In genomic region chr16:28491970-28492474, GRCh38 we compare ENCODE assay signal across 8 cellular contexts. TPM values are rescaled to one million over a fixed set of nuclear protein-coding genes. Genes with fewer than 3 reads are reported as not detected.
DNase-seq lines count a peak whose midpoint lies in the region; ATAC-seq and TF ChIP-seq lines count a peak whose summit lies in the region.

Gene CLN3 (minus strand): TSS chr16:28492074. CDS start chr16:28491759, 315 bp downstream.

- H3K9me2 ChIP-seq in GM23248 (ENCODE audit: insufficient read depth): no peaks in the 10 kb centered on the region

- H3K79me2 ChIP-seq in DND-41 (ENCODE audit: insufficient read depth, low read length) (peaks cover 24% of the 10 kb centered on the region), GM23248 (ENCODE audit: insufficient read depth) (no peaks in the 10 kb centered on the region), fibroblast of lung (ENCODE audit: control insufficient read depth, insufficient read depth, low read length) (peaks cover 3% of the 10 kb centered on the region)

- peak within 1 kb of the TSS; percentile 99 to 100 (median 100) for H3K27ac Mint-ChIP-seq in naive B cell
- H3K27ac Mint-ChIP-seq in stimulated activated effector memory CD8-positive, alpha-beta T cell treated with anti-CD3 and anti-CD28 coated beads, Interleukin-12 subunit alpha, Interleukin-12 subunit beta, amount 100 ng/mL, for 72 hours: peak within 1 kb of the TSS; percentile 100

- no peaks in the 10 kb centered on the region for H3K9me3 ChIP-seq in DND-41 (ENCODE audit: insufficient read depth, low read length, severe bottlenecking)
- no peaks in the 10 kb centered on the region for H3K9me3 ChIP-seq in GM23248 (ENCODE audit: low read depth)
- no peaks in the 10 kb centered on the region for H3K9me3 ChIP-seq in fibroblast of lung (ENCODE audit: control insufficient read depth, insufficient read depth, low read depth, low read length)

- WGBS in GM23248 (ENCODE audit: low coverage in 1 of 2, low lambda C conversion rate in 2 of 2, missing lambda C conversion rate in 2 of 2), 2 experiments: 1 to 3% methylated on average over 21 of the region's 21 CpGs

- H3F3A ChIP-seq in GM23248 (ENCODE audit: insufficient read depth): no peaks in the 10 kb centered on the region

- peak within 1 kb of the TSS; percentile 64 for H3K9ac ChIP-seq in DND-41 (ENCODE audit: low read depth, low read length)
- peak within 1 kb of the TSS; percentile 93 for H3K9ac ChIP-seq in GM23248
- peak within 1 kb of the TSS; percentile 89 for H3K9ac ChIP-seq in fibroblast of lung (ENCODE audit: insufficient read depth, low read length)

- peak within 1 kb of the TSS; percentile 78 for H2AFZ ChIP-seq in DND-41 (ENCODE audit: low read depth, low read length)
- H2AFZ ChIP-seq in GM23248: peak within 1 kb of the TSS; percentile 98
- peak within 1 kb of the TSS; percentile 97 for H2AFZ ChIP-seq in fibroblast of lung (ENCODE audit: low read length)

- H3K27me3 ChIP-seq in DND-41 (ENCODE audit: insufficient read depth, low read length, poor library complexity): no peaks in the 10 kb centered on the region
- no peaks in the 10 kb centered on the region for H3K27me3 ChIP-seq in GM23248 (replicated peaks; ENCODE audit: insufficient read depth)
- H3K27me3 ChIP-seq in fibroblast of lung (ENCODE audit: control insufficient read depth, insufficient read depth, low read length): peaks cover 2% of the 10 kb centered on the region

- H3K4me1 Mint-ChIP-seq in naive B cell: peaks cover 35 to 57% (median 39%) of the 10 kb centered on the region in 3 donors
- peaks cover 76% of the 10 kb centered on the region for H3K4me1 Mint-ChIP-seq in stimulated activated effector memory CD8-positive, alpha-beta T cell treated with anti-CD3 and anti-CD28 coated beads, Interleukin-12 subunit alpha, Interleukin-12 subunit beta, amount 100 ng/mL, for 72 hours

- H3K36me3 ChIP-seq in DND-41 (ENCODE audit: insufficient read depth, low read length) (peaks cover 30% of the 10 kb centered on the region), GM23248 (ENCODE audit: low read depth) (no peaks in the 10 kb centered on the region), fibroblast of lung (ENCODE audit: control insufficient read depth, insufficient read depth, low read length) (peaks cover 10% of the 10 kb centered on the region)

- peak within 1 kb of the TSS; percentile 93 for H3K27ac ChIP-seq in DND-41 (ENCODE audit: low read length)
- H3K27ac ChIP-seq in GM23248: peak within 1 kb of the TSS; percentile 95
- peak within 1 kb of the TSS; percentile 98 for H3K27ac ChIP-seq in fibroblast of lung (ENCODE audit: insufficient read depth, low read length)

- ATAC-seq in DND-41 (ENCODE audit: insufficient read depth, low read depth) (peak; percentile 74), naive B cell (ENCODE audit: low read depth in 2 of 2) (peak; percentile 75 to 77)
- peak; percentile 79 for ATAC-seq in stimulated activated effector memory CD8-positive, alpha-beta T cell treated with anti-CD3 and anti-CD28 coated beads, Interleukin-12 subunit alpha, Interleukin-12 subunit beta, amount 100 ng/mL, for 72 hours

- H4K20me1 ChIP-seq in DND-41 (ENCODE audit: insufficient read depth, low read length) (no peaks in the 10 kb centered on the region), GM23248 (ENCODE audit: insufficient read depth) (no peaks in the 10 kb centered on the region), fibroblast of lung (ENCODE audit: control insufficient read depth, extremely low read depth, insufficient read depth, low read length) (no peaks in the 10 kb centered on the region)

- H3K4me3 Mint-ChIP-seq in naive B cell: peak within 1 kb of the TSS; percentile 94 to 100 (median 98)
- H3K4me3 Mint-ChIP-seq in stimulated activated effector memory CD8-positive, alpha-beta T cell treated with anti-CD3 and anti-CD28 coated beads, Interleukin-12 subunit alpha, Interleukin-12 subunit beta, amount 100 ng/mL, for 72 hours: peak within 1 kb of the TSS; percentile 95

- in situ Hi-C loops in GM23248 (cut with MboI): no loop called here

- H3K36me3 Mint-ChIP-seq in naive B cell: peaks cover 3 to 7% of the 10 kb centered on the region in 2 donors
- H3K36me3 Mint-ChIP-seq in stimulated activated effector memory CD8-positive, alpha-beta T cell treated with anti-CD3 and anti-CD28 coated beads, Interleukin-12 subunit alpha, Interleukin-12 subunit beta, amount 100 ng/mL, for 72 hours: peaks cover 64% of the 10 kb centered on the region

- H3K27me3 Mint-ChIP-seq in naive B cell: no peaks in the 10 kb centered on the region

- no peaks in the 10 kb centered on the region for H3K9me3 Mint-ChIP-seq in naive B cell
- no peaks in the 10 kb centered on the region for H3K9me3 Mint-ChIP-seq in stimulated activated effector memory CD8-positive, alpha-beta T cell treated with anti-CD3 and anti-CD28 coated beads, Interleukin-12 subunit alpha, Interleukin-12 subunit beta, amount 100 ng/mL, for 72 hours

- peak; percentile 93 for DNase-seq in DND-41
- DNase-seq in GM23248: peak; percentile 97
- peak; percentile 92 for DNase-seq in LNCaP clone FGC (ENCODE audit: low read depth)
- peak; percentile 97 for DNase-seq in RPMI8226
- peak; percentile 70 to 73 for DNase-seq in activated T-helper 1 cell treated with anti-CD3 and anti-CD28 coated beads, Interleukin-2, amount 50 U/mL, for 16 hours (ENCODE audit: low read depth in 1 of 2, low spot score in 1 of 2)
- peak; percentile 96 to 98 for DNase-seq in fibroblast of lung (ENCODE audit: low read depth in 2 of 2)
- peak; percentile 92 for DNase-seq in naive B cell
- peak; percentile 77 to 95 for DNase-seq in stimulated activated effector memory CD8-positive, alpha-beta T cell treated with anti-CD3 and anti-CD28 coated beads, Interleukin-12 subunit alpha, Interleukin-12 subunit beta, amount 100 ng/mL, for 72 hours (ENCODE audit: low spot score in 2 of 2)

- H3K4me1 ChIP-seq in DND-41 (ENCODE audit: insufficient read depth, low read length): peaks cover 48% of the 10 kb centered on the region
- H3K4me1 ChIP-seq in GM23248 (ENCODE audit: insufficient read depth): no peaks in the 10 kb centered on the region
- H3K4me1 ChIP-seq in fibroblast of lung (ENCODE audit: control insufficient read depth, extremely low read depth, insufficient read depth, low read length): no peaks in the 10 kb centered on the region

- H3K4me3 ChIP-seq in DND-41 (ENCODE audit: low read depth in 1 of 2, low read length in 2 of 2) (peak within 1 kb of the TSS; percentile 67 to 83), GM23248 (peak within 1 kb of the TSS; percentile 88), LNCaP clone FGC (ENCODE audit: low read depth, low read length) (peak within 1 kb of the TSS; percentile 100), fibroblast of lung (replicated peaks in 1 of 4; ENCODE audit: control extremely low read depth in 1 of 4, insufficient read depth in 1 of 4, low read depth in 3 of 4, low read length in 4 of 4) (peak within 1 kb of the TSS; percentile 68 to 100 (median 95))

- H3K4me2 ChIP-seq in DND-41 (ENCODE audit: insufficient read depth, low read length) (peak within 1 kb of the TSS; percentile 84), GM23248 (ENCODE audit: unreplicated experiment) (peak within 1 kb of the TSS; percentile 89), fibroblast of lung (ENCODE audit: extremely low read depth, insufficient read depth, low read length) (peak within 1 kb of the TSS; percentile 94)

- TF ChIP-seq CTCF in DND-41 (IDR thresholded peaks at IDR 0.05; ENCODE audit: borderline replicate concordance, extremely low read depth, low read length, poor library complexity, severe bottlenecking) (no peak), LNCaP clone FGC (IDR thresholded peaks at IDR 0.05; ENCODE audit: control insufficient read depth, extremely low read depth, insufficient read depth) (no peak), fibroblast of lung (conservative IDR thresholded peaks at IDR 0.05 in 1 of 2, IDR thresholded peaks at IDR 0.05 in 1 of 2; ENCODE audit: low read depth in 1 of 2, low read length in 2 of 2) (no peak)

RNA-seq across cellular contexts. Expression of gene CLN3, which starts in this region (rescaled TPM):
- 10.4 and 15.8 TPM in 2 replicates for total RNA-seq in GM23248 (2014; rRNA removed; shearing (Covaris generic))
- polyA plus RNA-seq in GM23248 (2016; fragmentation: Nextera tagmentation; extraction: Ambion mirVana): 21.1 and 21.3 TPM in 2 replicates
- 19.3 and 23.3 TPM in 2 replicates for total RNA-seq in fibroblast of lung
- polyA plus RNA-seq in fibroblast of lung: 19.5 and 25.4 TPM in 2 replicates
- polyA plus RNA-seq in fibroblast of lung (2012): 21.2 and 26.7 TPM in 2 replicates
- 42.7 and 68.4 TPM in 2 replicates for polyA minus RNA-seq in fibroblast of lung (ENCODE audit: low replicate concordance)
- polyA plus RNA-seq in naive B cell (ENCODE audit: low read depth in 6 of 6): 10 to 100 TPM in 5 of 6 donors, 1 to 10 TPM in 1; 2.7 to 21.2 (median 17.6) TPM

Comparison
In these comparisons a context has a peak if more than half of its experiments do, and no peak if none do; other contexts are left out.
1. Peak in every context shown above with its lines: DNase-seq, ATAC-seq, H3K4me3 ChIP-seq and H3K27ac ChIP-seq.